In the genomic region with DNA sequence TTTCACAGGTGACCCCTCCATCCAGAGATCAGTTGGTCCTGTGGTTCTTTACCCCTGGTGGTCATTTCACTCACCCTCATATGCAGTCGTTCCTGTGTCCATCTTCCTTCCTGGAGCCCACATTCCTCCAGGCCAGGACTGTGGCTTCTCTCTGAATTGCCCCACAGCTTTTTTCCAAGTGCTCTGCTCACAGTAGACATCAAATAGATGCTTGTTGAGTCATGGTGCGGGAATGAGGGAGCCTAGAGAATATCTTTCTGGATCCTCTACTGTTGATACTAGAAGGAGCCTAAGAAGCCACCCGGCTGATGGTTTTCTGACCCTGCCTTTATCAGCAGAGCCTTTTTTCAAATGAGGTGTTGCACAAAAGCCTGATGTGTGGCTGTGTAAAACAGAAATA, we compare ENCODE assay signal across 2 cellular contexts.
TF ChIP-seq lines count a peak whose summit lies in the region.

No MANE protein-coding gene starts in this region.

TF ChIP-seq in HepG2, 621 proteins besides CTCF, POLR2A, EP300 and RAD21:
- 0 out of 2 replicates have a peak, but pooled peaks have one; percentile 4 for TF ChIP-seq FOSL2 (CRISPR knock-in tag; IDR thresholded peaks at IDR 0.05)
- no peak for TF ChIP-seq ZBTB37 (CRISPR knock-in tag; IDR thresholded peaks at IDR 0.05)
- no peak for TF ChIP-seq RFXAP (CRISPR knock-in tag; IDR thresholded peaks at IDR 0.05; ENCODE audit: borderline replicate concordance)

TF ChIP-seq in SK-N-SH, 30 proteins besides CTCF, POLR2A, EP300 and RAD21:
- TF ChIP-seq MEF2A (IDR thresholded peaks at IDR 0.05; ENCODE audit: borderline replicate concordance, low read depth) = no peak
- no peak for TF ChIP-seq NRF1 (IDR thresholded peaks at IDR 0.05; ENCODE audit: low read depth, low read length)
- TF ChIP-seq FOSL2 (IDR thresholded peaks at IDR 0.05; ENCODE audit: borderline replicate concordance, low read depth) = peak; percentile 28; the same call in 1 of the 2 replicates
- TF ChIP-seq JUND (IDR thresholded peaks at IDR 0.05) = peak; percentile 53
- TF ChIP-seq TCF12 (IDR thresholded peaks at IDR 0.05) = no peak
